In the genomic region with DNA sequence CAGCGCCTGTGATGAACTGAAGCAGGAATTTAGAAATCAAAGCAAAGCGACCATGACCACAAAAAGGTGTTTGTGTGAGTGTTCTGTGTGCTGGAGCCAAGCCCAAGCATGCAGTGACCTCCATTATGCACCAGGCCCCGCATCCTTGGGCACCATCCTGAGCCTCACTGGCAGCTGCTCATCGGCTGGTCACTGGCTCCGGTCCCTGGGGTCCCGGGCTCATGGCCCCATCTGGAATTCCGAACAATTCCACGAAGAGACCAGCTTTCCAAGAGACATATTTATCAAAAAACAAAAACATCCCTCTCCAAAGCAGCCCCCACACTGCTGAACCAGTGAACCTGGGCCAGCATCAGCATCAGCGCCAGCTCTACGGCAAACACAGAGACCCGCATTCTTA, we compare ENCODE assay signal across 18 cellular contexts. TPM values are rescaled to one million over a fixed set of nuclear protein-coding genes. Genes with fewer than 3 reads are reported as not detected.
"Had no signal": no experiment of that assay in that cellular context is flagged by ENCODE, and none has a peak within 500 bp of the region (broad histone marks: within the 10 kb centered on the region; RNA-seq: fewer than 3 reads in every experiment).

No MANE protein-coding gene starts in this region.

- FAIRE-seq: colon, islet of Langerhans had no signal

- H3K36me3 ChIP-seq: esophagus squamous epithelium, gastroesophageal sphincter, neutrophil, tibial artery, upper lobe of right lung, vagina had no signal

- DNase-seq: effector memory CD8-positive, alpha-beta T cell; esophagus squamous epithelium; foreskin fibroblast; naive thymus-derived CD8-positive, alpha-beta T cell; stimulated activated CD4-positive, alpha-beta T cell treated with anti-CD3 and anti-CD28 coated beads, Interleukin-4, amount 100 ng/mL, for 1 hour; stimulated activated CD8-positive, alpha-beta memory T cell treated with anti-CD3 and anti-CD28 coated beads, Interleukin-4, amount 100 ng/mL, for 48 hours; stimulated activated naive CD8-positive, alpha-beta T cell treated with anti-CD3 and anti-CD28 coated beads, Interleukin-15, Interleukin-2, amounts not matched to agents 100 U/mL and 50 U/mL, for 24 hours; upper lobe of right lung had no signal

- H3K4me3 ChIP-seq: esophagus squamous epithelium, gastroesophageal sphincter, mucosa of descending colon, smooth muscle cell, tibial artery, upper lobe of right lung, vagina had no signal

- ATAC-seq: effector memory CD8-positive, alpha-beta T cell; gastroesophageal sphincter; mucosa of descending colon; naive thymus-derived CD8-positive, alpha-beta T cell; stimulated activated naive CD8-positive, alpha-beta T cell treated with anti-CD3 and anti-CD28 coated beads, Interleukin-15, Interleukin-2, amounts not matched to agents 100 U/mL and 50 U/mL, for 24 hours had no signal

- H3K9me3 ChIP-seq: esophagus squamous epithelium, mucosa of descending colon, neutrophil, tibial artery, upper lobe of right lung, vagina had no signal

- H3K27me3 ChIP-seq: upper lobe of right lung, vagina had no signal

- H3K27ac ChIP-seq: epithelial cell of prostate, esophagus squamous epithelium, gastroesophageal sphincter, neutrophil, tibial artery, upper lobe of right lung, vagina had no signal

- H3K4me1 ChIP-seq: esophagus squamous epithelium, gastroesophageal sphincter, tibial artery, upper lobe of right lung, vagina had no signal

RNA-seq across cellular contexts. Expression of a gene that starts 15.2 kb away (rescaled TPM):
- polyA plus RNA-seq: neural cell had no signal
